ENCODE assay signal across 1 cellular context in the genomic region with DNA sequence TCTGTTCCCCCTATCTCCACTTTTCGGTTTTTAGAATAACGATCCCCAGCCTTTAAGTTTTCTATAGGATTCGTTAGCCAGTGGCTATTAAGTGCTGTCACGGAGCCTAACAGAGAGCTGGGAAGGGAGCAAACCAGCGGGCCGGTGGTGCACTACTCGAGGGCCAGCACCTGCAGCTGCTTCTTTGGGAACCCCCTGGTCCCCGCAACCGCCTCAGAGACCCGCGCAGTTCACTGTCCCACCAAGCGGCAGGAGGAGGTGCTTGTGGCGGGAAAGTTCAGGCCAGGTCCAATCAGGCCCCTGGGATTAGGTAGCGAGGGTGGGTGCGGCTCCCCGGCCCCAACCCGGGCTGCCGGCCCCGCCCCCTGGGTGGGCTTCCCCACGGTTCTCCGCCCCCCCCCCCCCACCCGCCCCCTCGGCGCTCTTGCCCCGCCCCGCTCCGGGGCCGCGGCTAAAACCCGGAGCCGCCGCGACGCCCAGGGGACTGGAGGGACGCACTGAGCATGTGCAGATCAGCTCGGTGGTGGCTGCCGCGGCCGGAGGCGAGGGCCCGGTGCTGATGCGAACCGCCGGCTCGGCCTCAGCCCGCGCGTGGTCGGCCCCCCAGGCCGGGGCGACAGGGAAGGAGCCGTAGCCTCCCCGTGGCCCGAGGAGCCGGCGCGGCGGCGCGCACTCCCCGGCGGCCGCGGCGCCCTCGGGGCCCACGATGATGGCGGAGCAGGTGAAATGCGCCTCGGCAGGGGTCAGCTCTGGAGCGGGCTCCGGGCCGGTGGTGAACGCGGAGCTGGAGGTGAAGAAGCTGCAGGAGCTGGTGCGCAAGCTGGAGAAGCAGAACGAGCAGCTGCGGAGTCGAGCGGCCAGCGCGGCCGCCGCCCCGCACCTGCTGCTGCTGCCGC.
TF ChIP-seq lines count a peak whose summit lies in the region.

A gene (plus strand): TSS at position 480 of the 896 bp plus-strand sequence. CDS start 227 bp downstream, at position 707.

TF ChIP-seq in HepG2, 621 proteins besides CTCF, POLR2A, EP300 and RAD21 (continued from another document and continues in another):
- TF ChIP-seq, protein P1, sequence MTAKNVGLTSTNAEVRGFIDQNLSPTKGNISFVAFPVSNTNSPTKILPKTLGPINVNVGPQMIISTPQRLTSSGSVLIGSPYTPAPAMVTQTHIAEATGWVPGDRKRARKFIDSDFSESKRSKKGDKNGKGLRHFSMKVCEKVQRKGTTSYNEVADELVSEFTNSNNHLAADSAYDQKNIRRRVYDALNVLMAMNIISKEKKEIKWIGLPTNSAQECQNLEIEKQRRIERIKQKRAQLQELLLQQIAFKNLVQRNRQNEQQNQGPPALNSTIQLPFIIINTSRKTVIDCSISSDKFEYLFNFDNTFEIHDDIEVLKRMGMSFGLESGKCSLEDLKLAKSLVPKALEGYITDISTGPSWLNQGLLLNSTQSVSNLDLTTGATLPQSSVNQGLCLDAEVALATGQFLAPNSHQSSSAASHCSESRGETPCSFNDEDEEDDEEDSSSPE (CRISPR knock-in tag; IDR thresholded peaks at IDR 0.05): peak; percentile 18; the same call in 1 of the 2 replicates
- TF ChIP-seq BRCA1 (CRISPR knock-in tag; IDR thresholded peaks at IDR 0.05) (no peak), MED13 (CRISPR knock-in tag; IDR thresholded peaks at IDR 0.05) (no peak), ZC3H13 (CRISPR knock-in tag; IDR thresholded peaks at IDR 0.05) (no peak), SAP130 (CRISPR knock-in tag; IDR thresholded peaks at IDR 0.05; ENCODE audit: low read depth) (0 out of 2 replicates have a peak, but pooled peaks have one; percentile 17), ZNF230 (CRISPR knock-in tag; IDR thresholded peaks at IDR 0.05) (no peak), ZNF33B (CRISPR knock-in tag; IDR thresholded peaks at IDR 0.05) (no peak), ZNF33A (CRISPR knock-in tag; IDR thresholded peaks at IDR 0.05; ENCODE audit: borderline replicate concordance) (no peak), TEAD3 (CRISPR knock-in tag; optimal IDR thresholded peaks at IDR 0.05; ENCODE audit: borderline replicate concordance) (no peak), ZNF776 (CRISPR knock-in tag; IDR thresholded peaks at IDR 0.05) (peak; percentile 58; the same call in 1 of the 2 replicates), ZNF546 (CRISPR knock-in tag; conservative IDR thresholded peaks at IDR 0.05) (0 out of 2 replicates have a peak, but pooled peaks have one; percentile 39), NFE2 (CRISPR knock-in tag; IDR thresholded peaks at IDR 0.05) (no peak), ATAD3A (CRISPR knock-in tag; IDR thresholded peaks at IDR 0.05) (no peak), ATF1 (CRISPR knock-in tag; IDR thresholded peaks at IDR 0.05) (no peak), HCFC1 (IDR thresholded peaks at IDR 0.05; ENCODE audit: low read depth, low read length) (no peak), ZFP36L2 (CRISPR knock-in tag; IDR thresholded peaks at IDR 0.05) (no peak), ZNF644 (CRISPR knock-in tag; IDR thresholded peaks at IDR 0.05; ENCODE audit: low read depth) (no peak), ZNF496 (CRISPR knock-in tag; IDR thresholded peaks at IDR 0.05; ENCODE audit: insufficient replicate concordance) (no peak), ZNF274 (CRISPR knock-in tag; IDR thresholded peaks at IDR 0.05) (no peak), HOXA3 (CRISPR knock-in tag; IDR thresholded peaks at IDR 0.05) (no peak), ZNF572 (CRISPR knock-in tag; IDR thresholded peaks at IDR 0.05) (no peak), STAT5B (CRISPR knock-in tag; IDR thresholded peaks at IDR 0.05) (no peak), HMG20B (CRISPR knock-in tag; conservative IDR thresholded peaks at IDR 0.05) (no peak), REL (CRISPR knock-in tag; conservative IDR thresholded peaks at IDR 0.05) (no peak), ZNF335 (CRISPR knock-in tag; IDR thresholded peaks at IDR 0.05) (no peak), NONO (IDR thresholded peaks at IDR 0.05) (no peak), NONO (CRISPR knock-in tag; conservative IDR thresholded peaks at IDR 0.05) (no peak), ZNF432 (CRISPR knock-in tag; IDR thresholded peaks at IDR 0.05; ENCODE audit: borderline replicate concordance) (no peak), ZNF260 (CRISPR knock-in tag; IDR thresholded peaks at IDR 0.05; ENCODE audit: borderline replicate concordance, low read depth) (no peak), KMT2A (CRISPR knock-in tag; IDR thresholded peaks at IDR 0.05) (no peak), SPEN (CRISPR knock-in tag; IDR thresholded peaks at IDR 0.05; ENCODE audit: low read depth) (no peak; the same call in 1 of the 2 replicates), ZNF331 (CRISPR knock-in tag; IDR thresholded peaks at IDR 0.05) (no peak), TCF7 (IDR thresholded peaks at IDR 0.05; ENCODE audit: low read depth) (no peak)
- TF ChIP-seq, protein P2, sequence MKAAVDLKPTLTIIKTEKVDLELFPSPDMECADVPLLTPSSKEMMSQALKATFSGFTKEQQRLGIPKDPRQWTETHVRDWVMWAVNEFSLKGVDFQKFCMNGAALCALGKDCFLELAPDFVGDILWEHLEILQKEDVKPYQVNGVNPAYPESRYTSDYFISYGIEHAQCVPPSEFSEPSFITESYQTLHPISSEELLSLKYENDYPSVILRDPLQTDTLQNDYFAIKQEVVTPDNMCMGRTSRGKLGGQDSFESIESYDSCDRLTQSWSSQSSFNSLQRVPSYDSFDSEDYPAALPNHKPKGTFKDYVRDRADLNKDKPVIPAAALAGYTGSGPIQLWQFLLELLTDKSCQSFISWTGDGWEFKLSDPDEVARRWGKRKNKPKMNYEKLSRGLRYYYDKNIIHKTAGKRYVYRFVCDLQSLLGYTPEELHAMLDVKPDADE (CRISPR knock-in tag; IDR thresholded peaks at IDR 0.05): no peak
- TF ChIP-seq, protein P3, sequence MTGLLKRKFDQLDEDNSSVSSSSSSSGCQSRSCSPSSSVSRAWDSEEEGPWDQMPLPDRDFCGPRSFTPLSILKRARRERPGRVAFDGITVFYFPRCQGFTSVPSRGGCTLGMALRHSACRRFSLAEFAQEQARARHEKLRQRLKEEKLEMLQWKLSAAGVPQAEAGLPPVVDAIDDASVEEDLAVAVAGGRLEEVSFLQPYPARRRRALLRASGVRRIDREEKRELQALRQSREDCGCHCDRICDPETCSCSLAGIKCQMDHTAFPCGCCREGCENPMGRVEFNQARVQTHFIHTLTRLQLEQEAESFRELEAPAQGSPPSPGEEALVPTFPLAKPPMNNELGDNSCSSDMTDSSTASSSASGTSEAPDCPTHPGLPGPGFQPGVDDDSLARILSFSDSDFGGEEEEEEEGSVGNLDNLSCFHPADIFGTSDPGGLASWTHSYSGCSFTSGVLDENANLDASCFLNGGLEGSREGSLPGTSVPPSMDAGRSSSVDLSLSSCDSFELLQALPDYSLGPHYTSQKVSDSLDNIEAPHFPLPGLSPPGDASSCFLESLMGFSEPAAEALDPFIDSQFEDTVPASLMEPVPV (CRISPR knock-in tag; IDR thresholded peaks at IDR 0.05): no peak
- TF ChIP-seq, protein P4, sequence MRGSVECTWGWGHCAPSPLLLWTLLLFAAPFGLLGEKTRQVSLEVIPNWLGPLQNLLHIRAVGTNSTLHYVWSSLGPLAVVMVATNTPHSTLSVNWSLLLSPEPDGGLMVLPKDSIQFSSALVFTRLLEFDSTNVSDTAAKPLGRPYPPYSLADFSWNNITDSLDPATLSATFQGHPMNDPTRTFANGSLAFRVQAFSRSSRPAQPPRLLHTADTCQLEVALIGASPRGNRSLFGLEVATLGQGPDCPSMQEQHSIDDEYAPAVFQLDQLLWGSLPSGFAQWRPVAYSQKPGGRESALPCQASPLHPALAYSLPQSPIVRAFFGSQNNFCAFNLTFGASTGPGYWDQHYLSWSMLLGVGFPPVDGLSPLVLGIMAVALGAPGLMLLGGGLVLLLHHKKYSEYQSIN (CRISPR knock-in tag; IDR thresholded peaks at IDR 0.05; ENCODE audit: borderline replicate concordance): no peak
- TF ChIP-seq, protein P5, sequence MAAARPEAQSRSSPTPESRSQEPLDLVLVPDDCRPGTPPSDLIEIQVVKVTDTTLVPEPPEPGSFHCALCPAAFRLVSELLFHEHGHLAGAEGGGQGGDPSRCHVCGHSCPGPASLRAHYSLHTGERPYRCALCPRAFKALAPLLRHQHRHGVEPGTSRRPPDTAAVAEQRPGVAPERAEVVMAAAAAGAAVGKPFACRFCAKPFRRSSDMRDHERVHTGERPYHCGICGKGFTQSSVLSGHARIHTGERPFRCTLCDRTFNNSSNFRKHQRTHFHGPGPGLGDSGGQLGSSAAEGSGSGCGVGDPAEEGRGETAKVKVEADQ (CRISPR knock-in tag; IDR thresholded peaks at IDR 0.05; ENCODE audit: borderline replicate concordance): 0 out of 2 replicates have a peak, but pooled peaks have one; percentile 59
- TF ChIP-seq, protein P6, sequence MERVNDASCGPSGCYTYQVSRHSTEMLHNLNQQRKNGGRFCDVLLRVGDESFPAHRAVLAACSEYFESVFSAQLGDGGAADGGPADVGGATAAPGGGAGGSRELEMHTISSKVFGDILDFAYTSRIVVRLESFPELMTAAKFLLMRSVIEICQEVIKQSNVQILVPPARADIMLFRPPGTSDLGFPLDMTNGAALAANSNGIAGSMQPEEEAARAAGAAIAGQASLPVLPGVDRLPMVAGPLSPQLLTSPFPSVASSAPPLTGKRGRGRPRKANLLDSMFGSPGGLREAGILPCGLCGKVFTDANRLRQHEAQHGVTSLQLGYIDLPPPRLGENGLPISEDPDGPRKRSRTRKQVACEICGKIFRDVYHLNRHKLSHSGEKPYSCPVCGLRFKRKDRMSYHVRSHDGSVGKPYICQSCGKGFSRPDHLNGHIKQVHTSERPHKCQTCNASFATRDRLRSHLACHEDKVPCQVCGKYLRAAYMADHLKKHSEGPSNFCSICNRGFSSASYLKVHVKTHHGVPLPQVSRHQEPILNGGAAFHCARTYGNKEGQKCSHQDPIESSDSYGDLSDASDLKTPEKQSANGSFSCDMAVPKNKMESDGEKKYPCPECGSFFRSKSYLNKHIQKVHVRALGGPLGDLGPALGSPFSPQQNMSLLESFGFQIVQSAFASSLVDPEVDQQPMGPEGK (CRISPR knock-in tag; IDR thresholded peaks at IDR 0.05): peak; percentile 37; the same call in 1 of the 2 replicates
- TF ChIP-seq, protein P7, sequence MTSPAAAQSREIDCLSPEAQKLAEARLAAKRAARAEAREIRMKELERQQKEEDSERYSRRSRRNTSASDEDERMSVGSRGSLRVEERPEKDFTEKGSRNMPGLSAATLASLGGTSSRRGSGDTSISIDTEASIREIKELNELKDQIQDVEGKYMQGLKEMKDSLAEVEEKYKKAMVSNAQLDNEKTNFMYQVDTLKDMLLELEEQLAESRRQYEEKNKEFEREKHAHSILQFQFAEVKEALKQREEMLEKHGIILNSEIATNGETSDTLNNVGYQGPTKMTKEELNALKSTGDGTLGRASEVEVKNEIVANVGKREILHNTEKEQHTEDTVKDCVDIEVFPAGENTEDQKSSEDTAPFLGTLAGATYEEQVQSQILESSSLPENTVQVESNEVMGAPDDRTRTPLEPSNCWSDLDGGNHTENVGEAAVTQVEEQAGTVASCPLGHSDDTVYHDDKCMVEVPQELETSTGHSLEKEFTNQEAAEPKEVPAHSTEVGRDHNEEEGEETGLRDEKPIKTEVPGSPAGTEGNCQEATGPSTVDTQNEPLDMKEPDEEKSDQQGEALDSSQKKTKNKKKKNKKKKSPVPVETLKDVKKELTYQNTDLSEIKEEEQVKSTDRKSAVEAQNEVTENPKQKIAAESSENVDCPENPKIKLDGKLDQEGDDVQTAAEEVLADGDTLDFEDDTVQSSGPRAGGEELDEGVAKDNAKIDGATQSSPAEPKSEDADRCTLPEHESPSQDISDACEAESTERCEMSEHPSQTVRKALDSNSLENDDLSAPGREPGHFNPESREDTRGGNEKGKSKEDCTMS (CRISPR knock-in tag; conservative IDR thresholded peaks at IDR 0.05): no peak
- TF ChIP-seq, protein P8, sequence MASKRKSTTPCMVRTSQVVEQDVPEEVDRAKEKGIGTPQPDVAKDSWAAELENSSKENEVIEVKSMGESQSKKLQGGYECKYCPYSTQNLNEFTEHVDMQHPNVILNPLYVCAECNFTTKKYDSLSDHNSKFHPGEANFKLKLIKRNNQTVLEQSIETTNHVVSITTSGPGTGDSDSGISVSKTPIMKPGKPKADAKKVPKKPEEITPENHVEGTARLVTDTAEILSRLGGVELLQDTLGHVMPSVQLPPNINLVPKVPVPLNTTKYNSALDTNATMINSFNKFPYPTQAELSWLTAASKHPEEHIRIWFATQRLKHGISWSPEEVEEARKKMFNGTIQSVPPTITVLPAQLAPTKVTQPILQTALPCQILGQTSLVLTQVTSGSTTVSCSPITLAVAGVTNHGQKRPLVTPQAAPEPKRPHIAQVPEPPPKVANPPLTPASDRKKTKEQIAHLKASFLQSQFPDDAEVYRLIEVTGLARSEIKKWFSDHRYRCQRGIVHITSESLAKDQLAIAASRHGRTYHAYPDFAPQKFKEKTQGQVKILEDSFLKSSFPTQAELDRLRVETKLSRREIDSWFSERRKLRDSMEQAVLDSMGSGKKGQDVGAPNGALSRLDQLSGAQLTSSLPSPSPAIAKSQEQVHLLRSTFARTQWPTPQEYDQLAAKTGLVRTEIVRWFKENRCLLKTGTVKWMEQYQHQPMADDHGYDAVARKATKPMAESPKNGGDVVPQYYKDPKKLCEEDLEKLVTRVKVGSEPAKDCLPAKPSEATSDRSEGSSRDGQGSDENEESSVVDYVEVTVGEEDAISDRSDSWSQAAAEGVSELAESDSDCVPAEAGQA (IDR thresholded peaks at IDR 0.05; ENCODE audit: low read depth): no peak
- TF ChIP-seq, protein P8 (CRISPR knock-in tag; IDR thresholded peaks at IDR 0.05; ENCODE audit: borderline replicate concordance): no peak
- TF ChIP-seq, protein P9, sequence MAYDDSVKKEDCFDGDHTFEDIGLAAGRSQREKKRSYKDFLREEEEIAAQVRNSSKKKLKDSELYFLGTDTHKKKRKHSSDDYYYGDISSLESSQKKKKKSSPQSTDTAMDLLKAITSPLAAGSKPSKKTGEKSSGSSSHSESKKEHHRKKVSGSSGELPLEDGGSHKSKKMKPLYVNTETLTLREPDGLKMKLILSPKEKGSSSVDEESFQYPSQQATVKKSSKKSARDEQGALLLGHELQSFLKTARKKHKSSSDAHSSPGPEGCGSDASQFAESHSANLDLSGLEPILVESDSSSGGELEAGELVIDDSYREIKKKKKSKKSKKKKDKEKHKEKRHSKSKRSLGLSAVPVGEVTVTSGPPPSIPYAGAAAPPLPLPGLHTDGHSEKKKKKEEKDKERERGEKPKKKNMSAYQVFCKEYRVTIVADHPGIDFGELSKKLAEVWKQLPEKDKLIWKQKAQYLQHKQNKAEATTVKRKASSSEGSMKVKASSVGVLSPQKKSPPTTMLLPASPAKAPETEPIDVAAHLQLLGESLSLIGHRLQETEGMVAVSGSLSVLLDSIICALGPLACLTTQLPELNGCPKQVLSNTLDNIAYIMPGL (CRISPR knock-in tag; IDR thresholded peaks at IDR 0.05; ENCODE audit: borderline replicate concordance in 1 of 2, low read depth in 1 of 2): no peak
